9 cellular contexts compared by ENCODE assay signal in genomic region chr1:24289937-24290595, GRCh38. TPM values are rescaled to one million over a fixed set of nuclear protein-coding genes. Genes with fewer than 3 reads are reported as not detected.
DNase-seq lines count a peak whose midpoint lies in the region; ATAC-seq and TF ChIP-seq lines count a peak whose summit lies in the region.
"Had no signal": no experiment of that assay in that cellular context is flagged by ENCODE, and none has a peak within 500 bp of the region (broad histone marks: within the 10 kb centered on the region; RNA-seq: fewer than 3 reads in every experiment).

No MANE protein-coding gene starts in this region.

- intact Hi-C loops in gastrocnemius medialis (cut with DNase I; ENCODE audit: low total_unique reads) = no loop called here

- peak; percentile 69 to 77 for ATAC-seq in gastrocnemius medialis
- ATAC-seq in GM19023 (IDR thresholded peaks at IDR 0.05; ENCODE audit: unreplicated experiment) = no peak
- no peak for ATAC-seq in HG02973 (IDR thresholded peaks at IDR 0.05; ENCODE audit: unreplicated experiment)
- ATAC-seq in GM21825 (IDR thresholded peaks at IDR 0.05; ENCODE audit: unreplicated experiment) = no peak

- no peak for TF ChIP-seq CTCF in Peyer's patch (IDR thresholded peaks at IDR 0.05)
- TF ChIP-seq CTCF in fibroblast of villous mesenchyme (IDR thresholded peaks at IDR 0.05; ENCODE audit: insufficient read depth, low read depth, low read length) = no peak
- TF ChIP-seq CTCF in gastrocnemius medialis (IDR thresholded peaks at IDR 0.05 in 4 of 5, conservative IDR thresholded peaks at IDR 0.05 in 1 of 5) = no peak

- H3K9me3 ChIP-seq in Peyer's patch = no peaks in the 10 kb centered on the region
- H3K9me3 ChIP-seq in gastrocnemius medialis = no peaks in the 10 kb centered on the region

- H3K27ac ChIP-seq in Peyer's patch (no peak overlapping the region), gastrocnemius medialis (peak overlapping the region in 2 of 4 donors; percentile 40 to 57)
- H3K27ac ChIP-seq: HL-60 had no signal

- H3K4me1 ChIP-seq in Peyer's patch = peaks cover 0 to 10% (median 0%) of the 10 kb centered on the region in 4 donors
- peaks cover 0 to 5% of the 10 kb centered on the region in 2 donors for H3K4me1 ChIP-seq in gastrocnemius medialis

- H3K4me3 ChIP-seq in Peyer's patch (no peak overlapping the region), fibroblast of villous mesenchyme (ENCODE audit: low read depth, low read length) (no peak overlapping the region), gastrocnemius medialis (no peak overlapping the region)

- DNase-seq in GM04504 (ENCODE audit: low read depth) = peak; percentile 90
- DNase-seq in Peyer's patch = peak in 2 of 3 donors; percentile 85 to 87
- peak; percentile 97 for DNase-seq in fibroblast of villous mesenchyme (ENCODE audit: low read depth)
- peak; percentile 60 to 84 for DNase-seq in gastrocnemius medialis
- DNase-seq in activated CD8-positive, alpha-beta memory T cell treated with anti-CD3 and anti-CD28 coated beads, Interleukin-2, amount 50 U/mL, for 48 hours = no peak

- in situ Hi-C loops in gastrocnemius medialis (cut with MboI; ENCODE audit: low sequenced_read_pairs in 4 of 4) = no loop called here

- TF ChIP-seq POLR2A in Peyer's patch (IDR thresholded peaks at IDR 0.05) = no peak
- no peak for TF ChIP-seq POLR2A in gastrocnemius medialis (IDR thresholded peaks at IDR 0.05)

- H3K27me3 ChIP-seq in Peyer's patch = no peaks in the 10 kb centered on the region
- H3K27me3 ChIP-seq in gastrocnemius medialis = no peaks in the 10 kb centered on the region

- no peaks in the 10 kb centered on the region for H3K36me3 ChIP-seq in Peyer's patch
- no peaks in the 10 kb centered on the region for H3K36me3 ChIP-seq in gastrocnemius medialis

RNA-seq across cellular contexts. Expression of gene GRHL3, which starts 29.1 kb away (rescaled TPM):
- total RNA-seq in Peyer's patch (1 to 10 TPM in 1 of 4 donors, under 1 TPM in 2, not detected in 1; 0.35 to 1.1 (median 0.66) TPM), fibroblast of villous mesenchyme (not detected in 2 replicates), gastrocnemius medialis (not detected)

Comparison
In these comparisons a context has a peak if more than half of its experiments do, and no peak if none do; other contexts are left out.
1. ATAC-seq: peak in gastrocnemius medialis (2 of 2); none in GM19023 (single experiment), HG02973 (single experiment) and GM21825 (single experiment).